8 cellular contexts compared by ENCODE assay signal in genomic region chr1:202926578-202927491, GRCh38. TPM values are rescaled to one million over a fixed set of nuclear protein-coding genes. Genes with fewer than 3 reads are reported as not detected.
DNase-seq lines count a peak whose midpoint lies in the region; ATAC-seq, FAIRE-seq and TF ChIP-seq lines count a peak whose summit lies in the region.

TSS of gene KLHL12 (minus strand) at chr1:202927234. CDS start at chr1:202925162, 2,072 bp downstream.

- H3K27ac Mint-ChIP-seq in activated T-helper 2 cell treated with anti-CD3 and anti-CD28 coated beads, Interferon-gamma antibody, Interleukin-2, Interleukin-4, amounts not matched to agents 10 μg/mL and 5 μg/mL and 100 μg/mL, durations not matched to agents 14 hours and 24 hours and 36 hours = peak within 1 kb of the TSS; percentile 80
- H3K27ac Mint-ChIP-seq in natural killer cell = peak within 1 kb of the TSS; percentile 91 to 97

- no peaks in the 10 kb centered on the region for H3K9me3 ChIP-seq in RWPE2 (ENCODE audit: severe bottlenecking)

- ATAC-seq in RWPE2 (ENCODE audit: low read depth) (peak; percentile 97), natural killer cell (peak; percentile 94 to 98 (median 95))

- TF ChIP-seq POLR2A in H54 (IDR thresholded peaks at IDR 0.05; ENCODE audit: low read depth, low read length) = peak; percentile 90

- peak within 1 kb of the TSS; percentile 75 for H3K27ac ChIP-seq in RWPE2 (ENCODE audit: poor library complexity, severe bottlenecking)

- peaks cover 28% of the 10 kb centered on the region for H3K36me3 ChIP-seq in RWPE2 (ENCODE audit: low read depth)

- peak within 1 kb of the TSS; percentile 86 for H3K4me3 ChIP-seq in RWPE2 (ENCODE audit: severe bottlenecking)

- H3K4me3 Mint-ChIP-seq in activated T-helper 2 cell treated with anti-CD3 and anti-CD28 coated beads, Interferon-gamma antibody, Interleukin-2, Interleukin-4, amounts not matched to agents 10 μg/mL and 5 μg/mL and 100 μg/mL, durations not matched to agents 14 hours and 24 hours and 36 hours (ENCODE audit: low read depth) = peak within 1 kb of the TSS; percentile 85
- peak within 1 kb of the TSS; percentile 97 for H3K4me3 Mint-ChIP-seq in natural killer cell

- DNase-seq in ELR (ENCODE audit: low read depth) (peak; percentile 98), H54 (ENCODE audit: insufficient read length, low spot score) (peak; percentile 90), LoVo (ENCODE audit: low spot score) (peak; percentile 98), RWPE2 (ENCODE audit: low spot score) (peak; percentile 94), fibroblast of peridontal ligament (ENCODE audit: extremely low read depth) (peak; percentile 94), natural killer cell (peak; percentile 95)
- DNase-seq in activated T-helper 2 cell treated with anti-CD3 and anti-CD28 coated beads, Interferon-gamma antibody, Interleukin-2, Interleukin-4, amounts not matched to agents 10 μg/mL and 5 μg/mL and 100 μg/mL, durations not matched to agents 14 hours and 24 hours and 36 hours (ENCODE audit: low spot score) = peak; percentile 93
- DNase-seq in stimulated activated naive CD4-positive, alpha-beta T cell treated with Interleukin-2 at 50 U/mL for 16 hours (lab: John Stamatoyannopoulos, UW) = peak; percentile 91

- H3K27me3 Mint-ChIP-seq in activated T-helper 2 cell treated with anti-CD3 and anti-CD28 coated beads, Interferon-gamma antibody, Interleukin-2, Interleukin-4, amounts not matched to agents 10 μg/mL and 5 μg/mL and 100 μg/mL, durations not matched to agents 14 hours and 24 hours and 36 hours (ENCODE audit: low read depth) = peaks cover 3% of the 10 kb centered on the region
- H3K27me3 Mint-ChIP-seq in natural killer cell (ENCODE audit: low read depth in 2 of 2) = peaks cover 2 to 6% of the 10 kb centered on the region in 2 donors

- H3K4me1 Mint-ChIP-seq in activated T-helper 2 cell treated with anti-CD3 and anti-CD28 coated beads, Interferon-gamma antibody, Interleukin-2, Interleukin-4, amounts not matched to agents 10 μg/mL and 5 μg/mL and 100 μg/mL, durations not matched to agents 14 hours and 24 hours and 36 hours (ENCODE audit: low read depth) = peaks cover 26% of the 10 kb centered on the region
- H3K4me1 Mint-ChIP-seq in natural killer cell = peaks cover 20 to 22% of the 10 kb centered on the region in 2 donors

- TF ChIP-seq CTCF in RWPE2 (IDR thresholded peaks at IDR 0.05; ENCODE audit: poor library complexity, severe bottlenecking) (peak; percentile 75), natural killer cell (IDR thresholded peaks at IDR 0.05) (peak; percentile 59)

- H3K36me3 Mint-ChIP-seq in activated T-helper 2 cell treated with anti-CD3 and anti-CD28 coated beads, Interferon-gamma antibody, Interleukin-2, Interleukin-4, amounts not matched to agents 10 μg/mL and 5 μg/mL and 100 μg/mL, durations not matched to agents 14 hours and 24 hours and 36 hours (ENCODE audit: low read depth) = peaks cover 18% of the 10 kb centered on the region
- H3K36me3 Mint-ChIP-seq in natural killer cell = no peaks in the 10 kb centered on the region

- H3K4me1 ChIP-seq in RWPE2 (ENCODE audit: insufficient read depth, poor library complexity, severe bottlenecking) = peaks cover 13% of the 10 kb centered on the region

- peak; percentile 41 for FAIRE-seq in H54 (lab: Jason Lieb, UNC)

- no peaks in the 10 kb centered on the region for H3K27me3 ChIP-seq in RWPE2 (ENCODE audit: insufficient read depth, poor library complexity, severe bottlenecking)

- H3K9me3 Mint-ChIP-seq in activated T-helper 2 cell treated with anti-CD3 and anti-CD28 coated beads, Interferon-gamma antibody, Interleukin-2, Interleukin-4, amounts not matched to agents 10 μg/mL and 5 μg/mL and 100 μg/mL, durations not matched to agents 14 hours and 24 hours and 36 hours = no peaks in the 10 kb centered on the region
- H3K9me3 Mint-ChIP-seq in natural killer cell = no peaks in the 10 kb centered on the region

- intact Hi-C loops in activated T-helper 2 cell treated with anti-CD3 and anti-CD28 coated beads, Interferon-gamma antibody, Interleukin-2, Interleukin-4, amounts not matched to agents 10 μg/mL and 5 μg/mL and 100 μg/mL, durations not matched to agents 14 hours and 24 hours and 36 hours (cut with micrococcal nuclease) = loop anchor here (1.0 to 2.0 kb wide), 5 partner anchors 32 to 80 kb away; partner anchors contain the start of genes ADIPOR1, RABIF and TMEM183A
- intact Hi-C loops in natural killer cell (cut with micrococcal nuclease) = loop anchor here (1.0 to 2.0 kb wide), 4 partner anchors 31 to 72 kb away; partner anchors contain the start of genes ADIPOR1 and RABIF

RNA-seq across cellular contexts. Expression of gene KLHL12, which starts in this region (rescaled TPM):
- 27.7 and 29.2 TPM in 2 replicates for total RNA-seq in activated T-helper 2 cell treated with anti-CD3 and anti-CD28 coated beads, Interferon-gamma antibody, Interleukin-2, Interleukin-4, amounts not matched to agents 10 μg/mL and 5 μg/mL and 100 μg/mL, durations not matched to agents 14 hours and 24 hours and 36 hours
- 10 to 100 TPM; 19.2 to 23.2 (median 22.6) TPM for total RNA-seq in natural killer cell

Comparison
In these comparisons a context has a peak if more than half of its experiments do, and no peak if none do; other contexts are left out.
1. Peak in every context shown above with its lines: DNase-seq, ATAC-seq, H3K4me3 ChIP-seq and H3K27ac ChIP-seq.